In the genomic region with DNA sequence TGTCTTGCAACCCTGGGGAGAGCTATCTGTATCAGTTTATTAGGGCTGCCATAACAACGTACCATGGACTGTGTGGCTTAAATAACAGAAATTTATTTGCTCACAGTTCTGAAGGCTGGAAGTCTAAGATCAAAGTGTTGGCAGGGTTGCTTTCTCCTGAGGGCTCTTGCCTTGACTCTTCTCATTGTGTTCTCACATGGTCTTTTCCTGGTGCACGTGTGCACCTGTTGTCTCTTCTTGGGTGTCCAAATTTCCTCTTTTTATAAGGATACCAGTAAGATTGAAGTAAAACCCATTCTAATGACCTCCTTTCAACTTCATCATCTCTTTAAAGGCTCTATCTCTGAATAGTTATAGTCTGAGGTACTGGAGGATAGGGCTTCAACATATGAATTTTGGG, we compare ENCODE assay signal across 29 cellular contexts.
DNase-seq lines count a peak whose midpoint lies in the region; ATAC-seq, FAIRE-seq and TF ChIP-seq lines count a peak whose summit lies in the region.
"Had no signal": no experiment of that assay in that cellular context is flagged by ENCODE, and none has a peak within 500 bp of the region (broad histone marks: within the 10 kb centered on the region; RNA-seq: fewer than 3 reads in every experiment).

No MANE protein-coding gene starts in this region.

- TF ChIP-seq EP300 in HepG2 (IDR thresholded peaks at IDR 0.05; ENCODE audit: low read depth in 2 of 2, low read length in 2 of 2) = no peak
- TF ChIP-seq EP300 in HepG2 (CRISPR knock-in tag; IDR thresholded peaks at IDR 0.05; ENCODE audit: borderline replicate concordance) = no peak

- H3K36me3 ChIP-seq in HepG2 (replicated peaks in 1 of 2; ENCODE audit: control insufficient read depth in 1 of 2, insufficient read depth in 2 of 2, low read length in 2 of 2) (no peaks in the 10 kb centered on the region), right lobe of liver (no peaks in the 10 kb centered on the region)
- H3K36me3 ChIP-seq: BE2C; BLaER1; BLaER1 treated with 17β-estradiol and CSF1 and Interleukin-3, amounts not matched to agents 10 nM and 100 nM had no signal

- no peak overlapping the region for H2AFZ ChIP-seq in HepG2 (ENCODE audit: low read length)

- H3K4me1 ChIP-seq in HepG2 (ENCODE audit: insufficient read depth, low read length) = no peaks in the 10 kb centered on the region
- H3K4me1 ChIP-seq in right lobe of liver = no peaks in the 10 kb centered on the region
- H3K4me1 ChIP-seq: A549, BLaER1, Caco-2 had no signal

- no peak overlapping the region for H3K9ac ChIP-seq in HepG2 (ENCODE audit: insufficient read depth, low read depth, low read length)
- H3K9ac ChIP-seq: BLaER1; BLaER1 treated with 17β-estradiol and CSF1 and Interleukin-3, amounts not matched to agents 10 nM and 100 nM had no signal

- POLR2A ChIA-PET in HepG2 (lab: Yijun Ruan, JAX) = no interaction called here

- no peaks in the 10 kb centered on the region for H4K20me1 ChIP-seq in HepG2 (ENCODE audit: insufficient read depth, low read length)
- H4K20me1 ChIP-seq: BLaER1; BLaER1 treated with 17β-estradiol and CSF1 and Interleukin-3, amounts not matched to agents 10 nM and 100 nM had no signal

- intact Hi-C loops in HepG2 (cut with micrococcal nuclease; ENCODE audit: unreplicated experiment) (no loop called here), right lobe of liver (cut with DNase I) (no loop called here)

- H3K4me2 ChIP-seq in HepG2 (ENCODE audit: low read depth, low read length) = no peak overlapping the region
- H3K4me2 ChIP-seq: A549; BLaER1; BLaER1 treated with 17β-estradiol and CSF1 and Interleukin-3, amounts not matched to agents 10 nM and 100 nM had no signal

- in situ Hi-C loops in HepG2 (cut with HindIII; ENCODE audit: extremely low pct_ligation_motif_present, low pct_unique_long_range_greater_than_20kb) = no loop called here

- H3K79me2 ChIP-seq in HepG2 (ENCODE audit: insufficient read depth, low read length) = no peaks in the 10 kb centered on the region

- TF ChIP-seq CTCF in HepG2 (CRISPR knock-in tag; IDR thresholded peaks at IDR 0.05) (no peak), right lobe of liver (IDR thresholded peaks at IDR 0.05) (no peak)

- no TSS peak for BruUV-seq in HepG2 (replicated peaks; lab: Mats Ljungman, UMichigan)

- H3K27me3 ChIP-seq in HepG2 (ENCODE audit: control insufficient read depth in 1 of 2, insufficient read depth in 2 of 2, low read length in 2 of 2) (no peaks in the 10 kb centered on the region), right lobe of liver (no peaks in the 10 kb centered on the region)
- H3K27me3 ChIP-seq: BE2C; BLaER1; BLaER1 treated with 17β-estradiol and CSF1 and Interleukin-3, amounts not matched to agents 10 nM and 100 nM had no signal

- 3% methylated on average over 2 of the region's 2 CpGs for WGBS in HepG2 (ENCODE audit: low lambda C conversion rate)
- WGBS in right lobe of liver (ENCODE audit: insufficient coverage, low coverage, low lambda C conversion rate, missing lambda C conversion rate) = 71% methylated on average over 2 of the region's 2 CpGs

- TF ChIP-seq POLR2A in HepG2 (IDR thresholded peaks at IDR 0.05; ENCODE audit: insufficient read depth in 1 of 2, low read depth in 2 of 2, low read length in 2 of 2) (no peak), right lobe of liver (IDR thresholded peaks at IDR 0.05) (no peak)

- H3K27ac ChIP-seq in HepG2 (ENCODE audit: extremely low read length, insufficient read depth, low read length) (no peak overlapping the region), right lobe of liver (no peak overlapping the region)
- H3K27ac ChIP-seq: 22Rv1; A549; BLaER1; BLaER1 treated with 17β-estradiol and CSF1 and Interleukin-3, amounts not matched to agents 10 nM and 100 nM; C4-2B had no signal

- ATAC-seq in HepG2 = no peak
- no peak for ATAC-seq in right lobe of liver
- ATAC-seq: A549; CD8-positive, alpha-beta T cell had no signal

- no peak for FAIRE-seq in HepG2 (lab: Jason Lieb, UNC)
- FAIRE-seq: A204.1, A549, D721Med had no signal

- H3K4me3 ChIP-seq in HepG2 (replicated peaks in 1 of 3; ENCODE audit: insufficient read depth in 1 of 3, low read depth in 2 of 3, low read length in 3 of 3) = no peak overlapping the region
- H3K4me3 ChIP-seq in right lobe of liver = no peak overlapping the region
- H3K4me3 ChIP-seq: A549; BLaER1; BLaER1 treated with 17β-estradiol and CSF1 and Interleukin-3, amounts not matched to agents 10 nM and 100 nM had no signal

- CTCF ChIA-PET in HepG2 (lab: Yijun Ruan, JAX; ENCODE audit: low intra/inter-chr PET ratio, low total read pairs) = no interaction called here

- TF ChIP-seq RAD21 in HepG2 (CRISPR knock-in tag; IDR thresholded peaks at IDR 0.05) = no peak

- DNase-seq in HepG2 (ENCODE audit: low spot score) (no peak), right lobe of liver (no peak)
- DNase-seq: 8988T; ACHN; AML-193; BE2C; C1 segment of cervical spinal cord; Caco-2; Calu3; CD4-positive, alpha-beta memory T cell; CD4-positive, alpha-beta T cell; CD4-positive, CD25-positive, alpha-beta regulatory T cell; CD8-positive, alpha-beta memory T cell; CD8-positive, alpha-beta T cell; COR-L47; DMS 273 treated with DMSO at 0.1 percent for 48 hours; DMS153; DMS53; DMS79; DMS79 treated with DMSO at 0.1 percent for 48 hours; DND-41; EL had no signal

- no peaks in the 10 kb centered on the region for H3K9me3 ChIP-seq in HepG2 (ENCODE audit: low read length)
- H3K9me3 ChIP-seq in right lobe of liver = no peaks in the 10 kb centered on the region
- H3K9me3 ChIP-seq: A549; BE2C; BLaER1; BLaER1 treated with 17β-estradiol and CSF1 and Interleukin-3, amounts not matched to agents 10 nM and 100 nM; Caco-2 had no signal

TF ChIP-seq in HepG2, 621 proteins besides CTCF, POLR2A, EP300 and RAD21:
- TF ChIP-seq ZNF737 (CRISPR knock-in tag; IDR thresholded peaks at IDR 0.05; ENCODE audit: borderline replicate concordance) = no peak
- TF ChIP-seq ZNF207 (IDR thresholded peaks at IDR 0.05; ENCODE audit: borderline replicate concordance) = no peak
- TF ChIP-seq, protein P1, sequence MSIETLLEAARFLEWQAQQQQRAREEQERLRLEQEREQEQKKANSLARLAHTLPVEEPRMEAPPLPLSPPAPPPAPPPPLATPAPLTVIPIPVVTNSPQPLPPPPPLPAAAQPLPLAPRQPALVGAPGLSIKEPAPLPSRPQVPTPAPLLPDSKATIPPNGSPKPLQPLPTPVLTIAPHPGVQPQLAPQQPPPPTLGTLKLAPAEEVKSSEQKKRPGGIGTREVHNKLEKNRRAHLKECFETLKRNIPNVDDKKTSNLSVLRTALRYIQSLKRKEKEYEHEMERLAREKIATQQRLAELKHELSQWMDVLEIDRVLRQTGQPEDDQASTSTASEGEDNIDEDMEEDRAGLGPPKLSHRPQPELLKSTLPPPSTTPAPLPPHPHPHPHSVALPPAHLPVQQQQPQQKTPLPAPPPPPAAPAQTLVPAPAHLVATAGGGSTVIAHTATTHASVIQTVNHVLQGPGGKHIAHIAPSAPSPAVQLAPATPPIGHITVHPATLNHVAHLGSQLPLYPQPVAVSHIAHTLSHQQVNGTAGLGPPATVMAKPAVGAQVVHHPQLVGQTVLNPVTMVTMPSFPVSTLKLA (IDR thresholded peaks at IDR 0.05) = peak; percentile 93
